ENCODE assay signal across 24 cellular contexts in the genomic region with DNA sequence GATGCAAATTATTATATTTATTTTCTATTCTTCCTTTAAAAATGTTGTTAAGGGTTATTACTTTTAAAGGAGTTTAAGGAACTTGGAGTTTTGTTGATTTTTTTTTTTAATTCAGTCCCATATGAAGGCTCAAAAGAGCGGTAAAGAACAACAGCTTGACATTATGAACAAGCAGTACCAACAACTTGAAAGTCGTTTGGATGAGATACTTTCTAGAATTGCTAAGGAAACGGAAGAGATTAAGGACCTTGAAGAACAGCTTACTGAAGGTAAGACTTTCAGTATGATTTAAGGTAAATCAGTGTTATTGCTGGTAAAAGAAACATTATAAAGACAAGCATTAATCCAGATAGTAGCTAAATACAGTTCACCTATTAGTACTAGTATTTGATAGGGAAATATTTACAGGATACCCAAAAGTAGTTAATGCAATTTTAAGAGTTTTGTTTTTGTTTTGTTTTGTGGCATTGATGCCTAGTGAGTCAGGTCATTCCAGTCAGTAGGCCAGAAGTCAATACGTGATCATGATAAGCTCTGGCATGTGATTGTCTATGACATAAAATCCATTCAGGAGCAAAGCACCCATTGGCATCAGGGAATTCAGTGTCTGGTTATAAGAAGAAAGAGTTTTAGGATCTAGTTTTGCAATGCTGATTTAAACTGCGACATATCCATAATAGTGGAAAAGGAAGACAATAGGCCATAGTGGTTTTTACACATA. TPM values are rescaled to one million over a fixed set of nuclear protein-coding genes. Genes with fewer than 3 reads are reported as not detected.
DNase-seq lines count a peak whose midpoint lies in the region; ATAC-seq and TF ChIP-seq lines count a peak whose summit lies in the region.
"Had no signal": no experiment of that assay in that cellular context is flagged by ENCODE, and none has a peak within 500 bp of the region (broad histone marks: within the 10 kb centered on the region; RNA-seq: fewer than 3 reads in every experiment).

No MANE protein-coding gene starts in this region.

- no peak for DNase-seq in activated T-cell treated with anti-CD3 and anti-CD28 coated beads, Interleukin-2, amount 50 U/mL, for 24 hours
- DNase-seq in activated T-cell treated with anti-CD3 and anti-CD28 coated beads, Interleukin-2, amount 50 U/mL, for 48 hours: no peak
- no peak for DNase-seq in CD8-positive, alpha-beta T cell
- DNase-seq in activated CD4-positive, alpha-beta memory T cell treated with anti-CD3 and anti-CD28 coated beads, Interleukin-2, amount 10 ng/mL, durations not matched to agents 7 days and 5 days: no peak
- DNase-seq in naive B cell (no peak), NCI-H510A treated with DMSO at 0.1 percent for 48 hours (lab: John Stamatoyannopoulos, UW) (no peak)
- DNase-seq in stimulated activated naive CD4-positive, alpha-beta T cell treated with Interleukin-2 at 50 U/mL for 16 hours (lab: John Stamatoyannopoulos, UW): no peak
- DNase-seq: amygdala; BE2C; DMS79; effector CD8-positive, alpha-beta T cell; GDM1; glutamatergic neuron; left lung; NCI-H1105 treated with DMSO at 0.1 percent for 48 hours; NCI-H2029 treated with DMSO at 0.1 percent for 48 hours; NCI-H526 treated with DMSO at 0.1 percent for 48 hours; occipital lobe; psoas muscle; SHP77 treated with DMSO at 0.1 percent for 48 hours; stimulated activated CD4-positive, alpha-beta T cell treated with anti-CD3 and anti-CD28 coated beads, Interleukin-15, amount 100 ng/mL, for 24 hours had no signal

- H3K27ac ChIP-seq in CD8-positive, alpha-beta T cell (ENCODE audit: low read depth, low read length): no peak overlapping the region
- H3K27ac ChIP-seq: breast epithelium, HL-60, left lung, psoas muscle had no signal

- no peaks in the 10 kb centered on the region for H3K9me3 Mint-ChIP-seq in activated T-cell treated with anti-CD3 and anti-CD28 coated beads, Interleukin-2, amount 50 U/mL, for 24 hours
- H3K9me3 Mint-ChIP-seq in CD8-positive, alpha-beta T cell: no peaks in the 10 kb centered on the region
- no peaks in the 10 kb centered on the region for H3K9me3 Mint-ChIP-seq in activated CD4-positive, alpha-beta memory T cell treated with anti-CD3 and anti-CD28 coated beads, Interleukin-2, amount 10 ng/mL, durations not matched to agents 7 days and 5 days
- H3K9me3 Mint-ChIP-seq in naive B cell: peaks cover 0 to 2% (median 0%) of the 10 kb centered on the region in 7 donors

- peak overlapping the region; percentile 21 for H3K4me3 ChIP-seq in CD8-positive, alpha-beta T cell (ENCODE audit: low read depth, low read length)
- H3K4me3 ChIP-seq: breast epithelium, left lung, psoas muscle had no signal

- no peak for TF ChIP-seq CTCF in CD8-positive, alpha-beta T cell (IDR thresholded peaks at IDR 0.05)

- H3K4me1 ChIP-seq in CD8-positive, alpha-beta T cell (ENCODE audit: insufficient read depth, low read length): peaks cover 40% of the 10 kb centered on the region
- H3K4me1 ChIP-seq: breast epithelium had no signal

- POLR2A ChIA-PET in CD8-positive, alpha-beta T cell (lab: Charles Lee): interaction anchor here (1.1 to 2.1 kb wide), 2 partner anchors 9 to 27 kb away, joined by 4 to 13 read pairs; no protein-coding TSS in a partner anchor
- POLR2A ChIA-PET in activated CD4-positive, alpha-beta memory T cell treated with anti-CD3 and anti-CD28 coated beads, Interleukin-2, amount 10 ng/mL, durations not matched to agents 7 days and 5 days (lab: Charles Lee): interaction anchor here (0.9 to 5.8 kb wide), 4 partner anchors 9 to 331 kb away, joined by 3 to 88 read pairs (median 3); a partner anchor contains a TSS

- no peak for ATAC-seq in CD8-positive, alpha-beta T cell
- no peak for ATAC-seq in naive B cell (ENCODE audit: low read depth in 2 of 2)
- no peak for ATAC-seq in GM18867 (IDR thresholded peaks at IDR 0.05; ENCODE audit: unreplicated experiment)
- ATAC-seq: left lung, psoas muscle had no signal

- intact Hi-C loops in CD8-positive, alpha-beta T cell (cut with DNase I, micrococcal nuclease): loop anchor here (2.0 to 5.0 kb wide), 4 partner anchors 243 to 1033 kb away; a partner anchor contains a TSS

- peaks cover 68% of the 10 kb centered on the region for H3K4me1 Mint-ChIP-seq in activated T-cell treated with anti-CD3 and anti-CD28 coated beads, Interleukin-2, amount 50 U/mL, for 24 hours (ENCODE audit: low read depth)
- H3K4me1 Mint-ChIP-seq in CD8-positive, alpha-beta T cell (ENCODE audit: low read depth): peaks cover 68% of the 10 kb centered on the region
- peaks cover 47% of the 10 kb centered on the region for H3K4me1 Mint-ChIP-seq in activated CD4-positive, alpha-beta memory T cell treated with anti-CD3 and anti-CD28 coated beads, Interleukin-2, amount 10 ng/mL, durations not matched to agents 7 days and 5 days
- peaks cover 35 to 57% (median 54%) of the 10 kb centered on the region in 3 donors for H3K4me1 Mint-ChIP-seq in naive B cell

- CTCF ChIA-PET in CD8-positive, alpha-beta T cell (lab: Charles Lee): interaction anchor here (1.5 kb wide), 1 partner anchor 9 kb away, joined by 5 read pairs; no protein-coding TSS in a partner anchor
- CTCF ChIA-PET in activated CD4-positive, alpha-beta memory T cell treated with anti-CD3 and anti-CD28 coated beads, Interleukin-2, amount 10 ng/mL, durations not matched to agents 7 days and 5 days (lab: Charles Lee): interaction anchor here (1.1 to 1.4 kb wide), 3 partner anchors 31 to 504 kb away, joined by 3 to 4 read pairs (median 3); no protein-coding TSS in a partner anchor

- H3K36me3 Mint-ChIP-seq in activated T-cell treated with anti-CD3 and anti-CD28 coated beads, Interleukin-2, amount 50 U/mL, for 24 hours (ENCODE audit: low read depth): peaks cover 83% of the 10 kb centered on the region
- peaks cover 55% of the 10 kb centered on the region for H3K36me3 Mint-ChIP-seq in CD8-positive, alpha-beta T cell
- peaks cover 62% of the 10 kb centered on the region for H3K36me3 Mint-ChIP-seq in activated CD4-positive, alpha-beta memory T cell treated with anti-CD3 and anti-CD28 coated beads, Interleukin-2, amount 10 ng/mL, durations not matched to agents 7 days and 5 days (ENCODE audit: low read depth)
- H3K36me3 Mint-ChIP-seq in naive B cell: peaks cover 10 to 23% of the 10 kb centered on the region in 2 donors

- no peaks in the 10 kb centered on the region for H3K27me3 Mint-ChIP-seq in activated T-cell treated with anti-CD3 and anti-CD28 coated beads, Interleukin-2, amount 50 U/mL, for 24 hours
- H3K27me3 Mint-ChIP-seq in CD8-positive, alpha-beta T cell (ENCODE audit: low read depth): no peaks in the 10 kb centered on the region
- no peaks in the 10 kb centered on the region for H3K27me3 Mint-ChIP-seq in activated CD4-positive, alpha-beta memory T cell treated with anti-CD3 and anti-CD28 coated beads, Interleukin-2, amount 10 ng/mL, durations not matched to agents 7 days and 5 days
- H3K27me3 Mint-ChIP-seq in naive B cell: no peaks in the 10 kb centered on the region

- no peaks in the 10 kb centered on the region for H3K27me3 ChIP-seq in CD8-positive, alpha-beta T cell (ENCODE audit: insufficient read depth, low read length)
- H3K27me3 ChIP-seq: BE2C, breast epithelium, left lung had no signal

- H3K36me3 ChIP-seq in CD8-positive, alpha-beta T cell (ENCODE audit: insufficient read depth, low read length): no peaks in the 10 kb centered on the region
- H3K36me3 ChIP-seq: breast epithelium had no signal

- H3K27ac Mint-ChIP-seq in activated T-cell treated with anti-CD3 and anti-CD28 coated beads, Interleukin-2, amount 50 U/mL, for 24 hours: peak overlapping the region; percentile 75
- H3K27ac Mint-ChIP-seq in CD8-positive, alpha-beta T cell: peak overlapping the region; percentile 84
- H3K27ac Mint-ChIP-seq in activated CD4-positive, alpha-beta memory T cell treated with anti-CD3 and anti-CD28 coated beads, Interleukin-2, amount 10 ng/mL, durations not matched to agents 7 days and 5 days: peak overlapping the region; percentile 21
- H3K27ac Mint-ChIP-seq in naive B cell: peak overlapping the region in 3 of 6 donors; percentile 7 to 88 (median 44)

- H3K4me3 Mint-ChIP-seq in activated T-cell treated with anti-CD3 and anti-CD28 coated beads, Interleukin-2, amount 50 U/mL, for 24 hours: no peak overlapping the region
- peak overlapping the region; percentile 66 for H3K4me3 Mint-ChIP-seq in CD8-positive, alpha-beta T cell
- no peak overlapping the region for H3K4me3 Mint-ChIP-seq in activated CD4-positive, alpha-beta memory T cell treated with anti-CD3 and anti-CD28 coated beads, Interleukin-2, amount 10 ng/mL, durations not matched to agents 7 days and 5 days
- H3K4me3 Mint-ChIP-seq in naive B cell: peak overlapping the region in 7 of 8 donors; percentile 9 to 90 (median 25)

- H3K9me3 ChIP-seq in CD8-positive, alpha-beta T cell (ENCODE audit: low read length): no peaks in the 10 kb centered on the region
- H3K9me3 ChIP-seq: BE2C, breast epithelium, left lung, psoas muscle had no signal

RNA-seq across cellular contexts. Expression of a gene that starts 49.2 kb away (rescaled TPM):
- 10 to 100 TPM; 29.8 to 30.8 TPM for total RNA-seq in CD8-positive, alpha-beta T cell
- total RNA-seq in activated CD4-positive, alpha-beta memory T cell treated with anti-CD3 and anti-CD28 coated beads, Interleukin-2, amount 10 ng/mL, durations not matched to agents 7 days and 5 days: 10 to 100 TPM; 84.1 to 86.9 TPM
- polyA plus RNA-seq in naive B cell (ENCODE audit: low read depth in 6 of 6): 10 to 100 TPM in 5 of 6 donors, 1 to 10 TPM in 1; 7.5 to 43.2 (median 20.5) TPM

Comparison
In these comparisons a context has a peak if more than half of its experiments do, and no peak if none do; other contexts are left out.
1. H3K4me3 Mint-ChIP-seq: peak in CD8-positive, alpha-beta T cell (single experiment) and naive B cell (7 of 8); none in activated T-cell treated with anti-CD3 and anti-CD28 coated beads, Interleukin-2, amount 50 U/mL, for 24 hours (single experiment) and activated CD4-positive, alpha-beta memory T cell treated with anti-CD3 and anti-CD28 coated beads, Interleukin-2, amount 10 ng/mL, durations not matched to agents 7 days and 5 days (single experiment).